In the genomic region with DNA sequence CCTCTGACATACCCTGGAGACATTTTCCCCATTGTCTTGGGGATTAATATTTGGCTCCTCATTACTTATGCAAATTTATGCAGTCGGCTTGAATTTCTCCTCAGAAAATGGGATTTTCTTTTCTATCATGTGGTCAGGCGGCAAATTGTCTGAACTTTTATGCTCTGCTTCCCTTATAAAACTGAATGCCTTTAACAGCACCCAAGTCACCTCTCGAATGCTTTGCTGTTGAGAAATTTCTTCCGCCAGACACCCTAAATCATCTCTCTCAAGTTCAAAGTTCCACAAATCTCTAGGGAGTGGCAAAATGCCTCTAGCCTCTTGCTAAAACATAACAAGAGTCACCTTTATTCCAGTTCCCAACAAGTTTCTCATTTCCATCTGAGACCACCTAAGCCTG, we compare ENCODE assay signal across 3 cellular contexts. TPM values are rescaled to one million over a fixed set of nuclear protein-coding genes. Genes with fewer than 3 reads are reported as not detected.
"Had no signal": no experiment of that assay in that cellular context is flagged by ENCODE, and none has a peak within 500 bp of the region (broad histone marks: within the 10 kb centered on the region; RNA-seq: fewer than 3 reads in every experiment).

No MANE protein-coding gene starts in this region.

RNA-seq across cellular contexts. Expression of a gene that starts 27.9 kb away (rescaled TPM):
- total RNA-seq: OCI-LY7 had no signal

RNA-seq across cellular contexts. Expression of a gene that starts 53.3 kb away (rescaled TPM):
- total RNA-seq: OCI-LY7, T-cell had no signal
- polyA plus RNA-seq: SK-N-SH had no signal
